Comparison of ENCODE assay signal across 1 cellular context in genomic region chr1:228109073-228109961, GRCh38.
TF ChIP-seq lines count a peak whose summit lies in the region.

MRPL55 (minus strand) TSS chr1:228109299; CDS start chr1:228108260, 1,039 bp downstream.

TF ChIP-seq in HEK293, 187 proteins besides CTCF, POLR2A, EP300 and RAD21 (continued from another document):
- no peak for TF ChIP-seq ZNF280C (tag by site-specific recombination; IDR thresholded peaks at IDR 0.05)
- no peak for TF ChIP-seq ZNF670 (tag by site-specific recombination; IDR thresholded peaks at IDR 0.05; ENCODE audit: low read depth)
- peak; percentile 84 for TF ChIP-seq ZXDB (tag by site-specific recombination; IDR thresholded peaks at IDR 0.05)
- TF ChIP-seq KLF10 (tag by site-specific recombination; IDR thresholded peaks at IDR 0.05): peak; percentile 91
- TF ChIP-seq RBAK (tag by site-specific recombination; IDR thresholded peaks at IDR 0.05): no peak
- TF ChIP-seq SALL2 (tag by site-specific recombination; IDR thresholded peaks at IDR 0.05; ENCODE audit: borderline replicate concordance): no peak
- TF ChIP-seq ZNF561 (tag by site-specific recombination; IDR thresholded peaks at IDR 0.05; ENCODE audit: borderline replicate concordance): peak; percentile 46; the same call in 1 of the 2 replicates
- 0 out of 2 replicates have a peak, but pooled peaks have one; percentile 10 for TF ChIP-seq ZNF223 (tag by site-specific recombination; IDR thresholded peaks at IDR 0.05)
- peak; percentile 100 for TF ChIP-seq ZNF629 (tag by site-specific recombination; IDR thresholded peaks at IDR 0.05)
- no peak for TF ChIP-seq ZNF621 (tag by site-specific recombination; IDR thresholded peaks at IDR 0.05)
- no peak for TF ChIP-seq ZBTB11 (tag by site-specific recombination; conservative IDR thresholded peaks at IDR 0.05; ENCODE audit: low read depth)
- TF ChIP-seq ZNF501 (tag by site-specific recombination; IDR thresholded peaks at IDR 0.05): peak; percentile 99
